In genomic region chr2:164842624-164842966, GRCh38 we compare ENCODE assay signal across 8 cellular contexts. TPM values are rescaled to one million over a fixed set of nuclear protein-coding genes. Genes with fewer than 3 reads are reported as not detected.
DNase-seq lines count a peak whose midpoint lies in the region; ATAC-seq and TF ChIP-seq lines count a peak whose summit lies in the region.
"Had no signal": no experiment of that assay in that cellular context is flagged by ENCODE, and none has a peak within 500 bp of the region (broad histone marks: within the 10 kb centered on the region; RNA-seq: fewer than 3 reads in every experiment).

No MANE protein-coding gene starts in this region.

- TF ChIP-seq POLR2A in right lobe of liver (IDR thresholded peaks at IDR 0.05) (no peak), suprapubic skin (IDR thresholded peaks at IDR 0.05) (no peak)

- H3K27ac ChIP-seq in HUES6 (ENCODE audit: low read depth, low read length), result no peak overlapping the region
- peak overlapping the region in 2 of 3 donors; percentile 91 to 98 for H3K27ac ChIP-seq in right lobe of liver
- H3K27ac ChIP-seq in suprapubic skin, result peak overlapping the region; percentile 97

- H3K4me1 Mint-ChIP-seq in brain, result peaks cover 15% of the 10 kb centered on the region

- H3K4me1 ChIP-seq in HUES6 (ENCODE audit: control insufficient read depth, insufficient read depth, low read length) (peaks cover 4% of the 10 kb centered on the region; the same call in 1 of the 2 replicates), right lobe of liver (peaks cover 0 to 15% (median 0%) of the 10 kb centered on the region in 4 donors), suprapubic skin (peaks cover 57% of the 10 kb centered on the region)

- H3K4me3 ChIP-seq in HUES6 (ENCODE audit: low read depth, low read length), result peak overlapping the region; percentile 89
- H3K4me3 ChIP-seq in right lobe of liver, result peak overlapping the region in 2 of 3 donors; percentile 70 to 78
- peak overlapping the region; percentile 96 for H3K4me3 ChIP-seq in suprapubic skin

- peak overlapping the region in 1 of 5 experiments; percentile 78 for H3K27ac Mint-ChIP-seq in brain

- no peaks in the 10 kb centered on the region for H3K36me3 ChIP-seq in HUES6 (ENCODE audit: control insufficient read depth, insufficient read depth, low read length)
- no peaks in the 10 kb centered on the region for H3K36me3 ChIP-seq in right lobe of liver
- no peaks in the 10 kb centered on the region for H3K36me3 ChIP-seq in suprapubic skin

- H3K27me3 ChIP-seq in HUES6 (ENCODE audit: control insufficient read depth, insufficient read depth, low read length), result peaks cover 19% of the 10 kb centered on the region
- H3K27me3 ChIP-seq in right lobe of liver, result no peaks in the 10 kb centered on the region
- H3K27me3 ChIP-seq in suprapubic skin, result no peaks in the 10 kb centered on the region

- H3K27me3 Mint-ChIP-seq in brain, result peaks cover 10% of the 10 kb centered on the region

- 48% methylated on average over 8 of the region's 8 CpGs for WGBS in right lobe of liver (ENCODE audit: insufficient coverage, low coverage, low lambda C conversion rate, missing lambda C conversion rate)
- 49% methylated on average over 8 of the region's 8 CpGs for WGBS in suprapubic skin

- no peaks in the 10 kb centered on the region for H3K36me3 Mint-ChIP-seq in brain

- no peak for DNase-seq in right lobe of liver
- no peak for DNase-seq in suprapubic skin (ENCODE audit: low spot score in 2 of 2)
- DNase-seq in stimulated activated CD4-positive, alpha-beta T cell treated with anti-CD3 and anti-CD28 coated beads, Interleukin-15, amount 100 ng/mL, for 24 hours, result no peak
- no peak for DNase-seq in midbrain (lab: John Stamatoyannopoulos, UW)

- ATAC-seq in right lobe of liver (no peak), GM21723 (IDR thresholded peaks at IDR 0.05; ENCODE audit: unreplicated experiment) (no peak)

- no peak for TF ChIP-seq CTCF in brain (conservative IDR thresholded peaks at IDR 0.05)
- no peak for TF ChIP-seq CTCF in right lobe of liver (IDR thresholded peaks at IDR 0.05)
- no peak for TF ChIP-seq CTCF in suprapubic skin (IDR thresholded peaks at IDR 0.05)

- no peaks in the 10 kb centered on the region for H3K9me3 Mint-ChIP-seq in brain

- H3K9ac ChIP-seq in HUES6 (ENCODE audit: low read length), result no peak overlapping the region

- H3K4me3 Mint-ChIP-seq in brain, result peak overlapping the region in 4 of 5 experiments; percentile 87 to 90 (median 90)

- TF ChIP-seq EP300 in suprapubic skin (IDR thresholded peaks at IDR 0.05), result no peak

- intact Hi-C loops in right lobe of liver (cut with DNase I), result no loop called here

- no peaks in the 10 kb centered on the region for H3K9me3 ChIP-seq in HUES6 (ENCODE audit: control insufficient read depth, insufficient read depth, low read depth, low read length)
- H3K9me3 ChIP-seq in right lobe of liver, result no peaks in the 10 kb centered on the region
- H3K9me3 ChIP-seq in suprapubic skin, result no peaks in the 10 kb centered on the region

RNA-seq across cellular contexts. Expression of gene COBLL1, which starts 1.0 kb away (rescaled TPM):
- 4.3 TPM for polyA plus RNA-seq in brain (ENCODE audit: insufficient read depth, low read depth, low replicate concordance)
- total RNA-seq in right lobe of liver (100 to 1,000 TPM in 1 of 6 experiments, 10 to 100 TPM in 5; 38.1 to 133 (median 67.6) TPM), suprapubic skin (100 to 1,000 TPM in 1 of 4 donors, 10 to 100 TPM in 3; 36.2 to 170 (median 61.0) TPM)
- total RNA-seq: activated CD8-positive, alpha-beta memory T cell treated with anti-CD3 and anti-CD28 coated beads for 36 hours had no signal
